33 cellular contexts compared by ENCODE assay signal in the genomic region with DNA sequence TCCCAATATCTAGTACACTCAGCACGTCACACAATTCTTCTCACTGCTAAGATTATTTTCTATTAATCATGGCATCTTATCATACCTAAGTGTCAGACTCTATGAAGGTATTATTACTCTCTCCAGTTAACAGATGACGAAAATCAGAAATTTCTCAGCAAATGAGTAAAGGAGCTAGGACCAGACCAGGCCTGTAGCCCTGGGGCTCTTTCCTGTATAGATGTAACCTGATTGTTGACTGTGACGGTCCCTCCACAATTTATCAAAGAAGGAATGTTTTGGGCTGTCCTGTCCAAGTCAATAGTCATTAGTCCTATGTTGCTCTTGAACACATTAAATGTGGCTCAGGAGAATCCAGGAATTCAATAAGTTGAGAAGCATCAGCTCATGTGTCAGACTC.
"Had no signal": no experiment of that assay in that cellular context is flagged by ENCODE, and none has a peak within 500 bp of the region (broad histone marks: within the 10 kb centered on the region; RNA-seq: fewer than 3 reads in every experiment).

No MANE protein-coding gene starts in this region.

- DNase-seq: activated effector memory CD4-positive, alpha-beta T cell treated with anti-CD3 and anti-CD28 coated beads, Interleukin-2, amount 50 U/mL, for 16 hours; activated effector memory CD4-positive, alpha-beta T cell treated with Interleukin-2 at 50 U/mL for 16 hours; activated gamma-delta T cell; activated gamma-delta T cell treated with Interleukin-2 at 50 U/mL for 16 hours; activated naive CD4-positive, alpha-beta T cell; activated naive CD4-positive, alpha-beta T cell treated with anti-CD3 and anti-CD28 coated beads for 36 hours; activated naive CD4-positive, alpha-beta T cell treated with anti-CD3 and anti-CD28 coated beads, Interleukin-2, amount 10 ng/mL, durations not matched to agents 7 days and 5 days; activated naive CD4-positive, alpha-beta T cell treated with anti-CD3 and anti-CD28 coated beads, Interleukin-2, amount 50 U/mL, for 16 hours; activated naive CD4-positive, alpha-beta T cell treated with Interleukin-2 at 50 U/mL for 16 hours; activated naive CD8-positive, alpha-beta T cell treated with anti-CD3 and anti-CD28 coated beads for 36 hours; activated naive CD8-positive, alpha-beta T cell treated with anti-CD3 and anti-CD28 coated beads, Interleukin-2, amount 10 ng/mL, durations not matched to agents 7 days and 5 days; activated naive CD8-positive, alpha-beta T cell treated with anti-CD3 and anti-CD28 coated beads, Interleukin-2, amount 50 U/mL, for 24 hours; activated T-cell treated with anti-CD3 and anti-CD28 coated beads, Interleukin-2, amount 50 U/mL, for 24 hours; activated T-cell treated with anti-CD3 and anti-CD28 coated beads, Interleukin-2, amount 50 U/mL, for 4 hours; activated T-cell treated with anti-CD3 and anti-CD28 coated beads, Interleukin-2, amount 50 U/mL, for 48 hours; activated T-cell treated with anti-CD3 and anti-CD28 coated beads, Interleukin-2, amount 50 U/mL, for 72 hours; adrenal gland; amniotic stem cell; amygdala; anterior cingulate cortex; aorta; body of pancreas; brain microvascular endothelial cell; caudate nucleus; central memory CD4-positive, alpha-beta T cell; cerebellar nuclear complex had no signal

- H3K4me1 ChIP-seq: adrenal gland, ascending aorta, body of pancreas, breast epithelium had no signal

- H3K36me3 ChIP-seq: adrenal gland, ascending aorta, brain microvascular endothelial cell, breast epithelium, cardiac muscle cell had no signal

- H3K9me3 ChIP-seq: adrenal gland, ascending aorta, body of pancreas had no signal

- ATAC-seq: activated naive CD4-positive, alpha-beta T cell treated with anti-CD3 and anti-CD28 coated beads, Interleukin-2, amount 50 U/mL, for 72 hours; activated naive CD8-positive, alpha-beta T cell treated with anti-CD3 and anti-CD28 coated beads, Interleukin-2, amount 50 U/mL, for 24 hours; activated T-cell treated with anti-CD3 and anti-CD28 coated beads, Interleukin-2, amount 50 U/mL, for 4 hours; activated T-cell treated with anti-CD3 and anti-CD28 coated beads, Interleukin-2, amount 50 U/mL, for 72 hours; activated T-helper 17 cell treated with anti-CD3 and anti-CD28 coated beads, Interleukin-2, amount 50 U/mL, for 72 hours; body of pancreas had no signal

- H3K27me3 ChIP-seq: adrenal gland, ascending aorta, body of pancreas, brain microvascular endothelial cell, breast epithelium, cardiac muscle cell had no signal

- H3K27ac ChIP-seq: adrenal gland, ascending aorta, body of pancreas, brain microvascular endothelial cell, breast epithelium, cardiac muscle cell had no signal

- FAIRE-seq: astrocyte, bronchial epithelial cell had no signal

- H3K4me3 ChIP-seq: adrenal gland, ascending aorta, body of pancreas, breast epithelium, cardiac muscle cell had no signal
